ENCODE assay signal across 11 cellular contexts in the genomic region with DNA sequence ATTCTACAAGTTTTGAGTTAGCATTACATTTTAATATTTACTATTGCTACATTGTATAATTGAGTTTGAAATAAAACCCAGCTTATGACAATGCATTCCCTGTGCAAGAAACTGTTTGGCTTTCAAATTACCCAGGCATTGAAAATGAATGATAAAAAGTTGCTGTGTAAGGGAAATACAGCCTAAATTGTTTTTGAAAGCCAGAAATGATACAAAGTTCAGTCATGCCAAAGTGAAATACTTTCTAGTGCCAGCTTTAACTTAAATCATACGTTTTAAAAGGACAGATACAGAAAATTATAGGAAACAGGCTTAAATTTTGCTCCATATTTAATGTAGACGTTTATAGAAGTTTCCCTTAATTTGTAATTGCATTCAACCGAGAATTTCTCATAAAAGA. TPM values are rescaled to one million over a fixed set of nuclear protein-coding genes. Genes with fewer than 3 reads are reported as not detected.
DNase-seq lines count a peak whose midpoint lies in the region; TF ChIP-seq lines count a peak whose summit lies in the region.
"Had no signal": no experiment of that assay in that cellular context is flagged by ENCODE, and none has a peak within 500 bp of the region (broad histone marks: within the 10 kb centered on the region; RNA-seq: fewer than 3 reads in every experiment).

No MANE protein-coding gene starts in this region.

- no peaks in the 10 kb centered on the region for H3K9me3 Mint-ChIP-seq in activated naive CD4-positive, alpha-beta T cell treated with anti-CD3 and anti-CD28 coated beads, Interleukin-2, amount 50 U/mL, for 24 hours
- no peaks in the 10 kb centered on the region for H3K9me3 Mint-ChIP-seq in activated T-helper 1 cell treated with anti-CD3 and anti-CD28 coated beads, Interleukin-12 subunit alpha, Interleukin-12 subunit beta, Interleukin-2, Interleukin-4 antibody, amounts not matched to agents 30 ng/mL and 10 ng/mL and 1 ng/mL, durations not matched to agents 14 hours and 24 hours and 36 hours

- peak overlapping the region; percentile 51 for H3K27ac Mint-ChIP-seq in activated naive CD4-positive, alpha-beta T cell treated with anti-CD3 and anti-CD28 coated beads, Interleukin-2, amount 50 U/mL, for 24 hours
- peak overlapping the region; percentile 53 for H3K27ac Mint-ChIP-seq in activated T-helper 1 cell treated with anti-CD3 and anti-CD28 coated beads, Interleukin-12 subunit alpha, Interleukin-12 subunit beta, Interleukin-2, Interleukin-4 antibody, amounts not matched to agents 30 ng/mL and 10 ng/mL and 1 ng/mL, durations not matched to agents 14 hours and 24 hours and 36 hours

- 71% methylated on average over 3 of the region's 3 CpGs for WGBS in hepatocyte (ENCODE audit: low lambda C conversion rate, missing lambda C conversion rate)
- whole genome bisulfite sequencing in transverse colon (ENCODE audit: low coverage in 1 of 2), 2 donors, result 32 to 39% methylated on average over 3 of the region's 3 CpGs

- H2AFZ ChIP-seq in hepatocyte, result no peak overlapping the region

- DNase-seq in activated naive CD4-positive, alpha-beta T cell treated with Interleukin-2 at 50 U/mL for 16 hours, result no peak
- DNase-seq in activated T-helper 1 cell treated with anti-CD3 and anti-CD28 coated beads, Interleukin-12 subunit alpha, Interleukin-12 subunit beta, Interleukin-2, Interleukin-4 antibody, amounts not matched to agents 30 ng/mL and 10 ng/mL and 1 ng/mL, durations not matched to agents 14 hours and 24 hours and 36 hours (ENCODE audit: low spot score), result no peak
- no peak for DNase-seq in hepatocyte (ENCODE audit: low spot score)
- DNase-seq in transverse colon, result no peak
- DNase-seq in occipital lobe (lab: John Stamatoyannopoulos, UW), result no peak
- no peak for DNase-seq in NCI-H524 (lab: John Stamatoyannopoulos, UW)
- DNase-seq in SKM-1 treated with dmso at 0.1 percent for 144 hours (lab: John Stamatoyannopoulos, UW; ENCODE audit: unreplicated experiment), result no peak
- DNase-seq: aorta, glutamatergic neuron, NCI-H524 treated with DMSO at 0.1 percent for 48 hours had no signal

- peak overlapping the region; percentile 98 for H3K4me3 Mint-ChIP-seq in activated naive CD4-positive, alpha-beta T cell treated with anti-CD3 and anti-CD28 coated beads, Interleukin-2, amount 50 U/mL, for 24 hours
- peak overlapping the region; percentile 98 for H3K4me3 Mint-ChIP-seq in activated T-helper 1 cell treated with anti-CD3 and anti-CD28 coated beads, Interleukin-12 subunit alpha, Interleukin-12 subunit beta, Interleukin-2, Interleukin-4 antibody, amounts not matched to agents 30 ng/mL and 10 ng/mL and 1 ng/mL, durations not matched to agents 14 hours and 24 hours and 36 hours

- intact Hi-C loops in activated T-helper 1 cell treated with anti-CD3 and anti-CD28 coated beads, Interleukin-12 subunit alpha, Interleukin-12 subunit beta, Interleukin-2, Interleukin-4 antibody, amounts not matched to agents 30 ng/mL and 10 ng/mL and 1 ng/mL, durations not matched to agents 14 hours and 24 hours and 36 hours (cut with micrococcal nuclease), result loop anchor here (5.0 kb wide), 2 partner anchors 379 to 609 kb away; a partner anchor contains a TSS
- intact Hi-C loops in transverse colon (cut with DNase I; ENCODE audit: low total_unique reads), result no loop called here

- H3K4me1 Mint-ChIP-seq in activated naive CD4-positive, alpha-beta T cell treated with anti-CD3 and anti-CD28 coated beads, Interleukin-2, amount 50 U/mL, for 24 hours, result peaks cover 46% of the 10 kb centered on the region
- H3K4me1 Mint-ChIP-seq in activated T-helper 1 cell treated with anti-CD3 and anti-CD28 coated beads, Interleukin-12 subunit alpha, Interleukin-12 subunit beta, Interleukin-2, Interleukin-4 antibody, amounts not matched to agents 30 ng/mL and 10 ng/mL and 1 ng/mL, durations not matched to agents 14 hours and 24 hours and 36 hours (ENCODE audit: low read depth), result peaks cover 53% of the 10 kb centered on the region

- TF ChIP-seq CTCF in hepatocyte (IDR thresholded peaks at IDR 0.05; ENCODE audit: poor library complexity), result no peak
- TF ChIP-seq CTCF in transverse colon (IDR thresholded peaks at IDR 0.05), result no peak

- H3K36me3 ChIP-seq in hepatocyte (replicated peaks; ENCODE audit: insufficient read depth, low read depth), result peaks cover 4% of the 10 kb centered on the region
- H3K36me3 ChIP-seq in transverse colon, result peaks cover 0 to 18% (median 2%) of the 10 kb centered on the region in 4 donors

- no peaks in the 10 kb centered on the region for H3K9me3 ChIP-seq in hepatocyte (ENCODE audit: low read depth)
- H3K9me3 ChIP-seq in transverse colon, result no peaks in the 10 kb centered on the region

- H3K4me2 ChIP-seq in hepatocyte, result peak overlapping the region; percentile 95

- H3K4me1 ChIP-seq in hepatocyte (ENCODE audit: insufficient read depth) (peaks cover 21% of the 10 kb centered on the region), transverse colon (peaks cover 5 to 49% (median 39%) of the 10 kb centered on the region in 4 donors)

- no peak for TF ChIP-seq EP300 in transverse colon (IDR thresholded peaks at IDR 0.05; ENCODE audit: low read depth)

- H3K9me2 ChIP-seq in hepatocyte (replicated peaks; ENCODE audit: insufficient read depth), result no peaks in the 10 kb centered on the region

- H3K4me3 ChIP-seq in hepatocyte (peak overlapping the region; percentile 89), transverse colon (no peak overlapping the region)

- H4K20me1 ChIP-seq in hepatocyte (ENCODE audit: insufficient read depth, poor library complexity, severe bottlenecking), result peaks cover 26% of the 10 kb centered on the region

- H3K36me3 Mint-ChIP-seq in activated naive CD4-positive, alpha-beta T cell treated with anti-CD3 and anti-CD28 coated beads, Interleukin-2, amount 50 U/mL, for 24 hours, result peaks cover 18% of the 10 kb centered on the region
- H3K36me3 Mint-ChIP-seq in activated T-helper 1 cell treated with anti-CD3 and anti-CD28 coated beads, Interleukin-12 subunit alpha, Interleukin-12 subunit beta, Interleukin-2, Interleukin-4 antibody, amounts not matched to agents 30 ng/mL and 10 ng/mL and 1 ng/mL, durations not matched to agents 14 hours and 24 hours and 36 hours (ENCODE audit: low read depth), result peaks cover 46% of the 10 kb centered on the region

- H3K27me3 ChIP-seq in hepatocyte (no peaks in the 10 kb centered on the region), transverse colon (no peaks in the 10 kb centered on the region)

- TF ChIP-seq POLR2A in transverse colon (IDR thresholded peaks at IDR 0.05), result no peak

- no peaks in the 10 kb centered on the region for H3K27me3 Mint-ChIP-seq in activated naive CD4-positive, alpha-beta T cell treated with anti-CD3 and anti-CD28 coated beads, Interleukin-2, amount 50 U/mL, for 24 hours
- no peaks in the 10 kb centered on the region for H3K27me3 Mint-ChIP-seq in activated T-helper 1 cell treated with anti-CD3 and anti-CD28 coated beads, Interleukin-12 subunit alpha, Interleukin-12 subunit beta, Interleukin-2, Interleukin-4 antibody, amounts not matched to agents 30 ng/mL and 10 ng/mL and 1 ng/mL, durations not matched to agents 14 hours and 24 hours and 36 hours (ENCODE audit: insufficient read depth)

- H3K27ac ChIP-seq in hepatocyte (peak overlapping the region; percentile 1), transverse colon (peak overlapping the region; percentile 44 to 95 (median 79))

- peaks cover 78% of the 10 kb centered on the region for H3K79me2 ChIP-seq in hepatocyte

- in situ Hi-C loops in transverse colon (cut with MboI; ENCODE audit: low pct_ligation_motif_present in 1 of 4, low pct_unique_long_range_greater_than_20kb in 1 of 4, low sequenced_read_pairs in 3 of 4), result no loop called here

RNA-seq across cellular contexts. Expression of a gene that starts 2.8 kb away (rescaled TPM):
- total RNA-seq in activated T-helper 1 cell treated with anti-CD3 and anti-CD28 coated beads, Interleukin-12 subunit alpha, Interleukin-12 subunit beta, Interleukin-2, Interleukin-4 antibody, amounts not matched to agents 30 ng/mL and 10 ng/mL and 1 ng/mL, durations not matched to agents 14 hours and 24 hours and 36 hours, result 57.5 and 58.3 TPM in 2 replicates
- 74.9 and 81.3 TPM in 2 replicates for total RNA-seq in hepatocyte
- 39.4 and 53.5 TPM in 2 replicates for polyA plus RNA-seq in hepatocyte
- 10 to 100 TPM; 24.3 to 62.3 (median 49.2) TPM for total RNA-seq in transverse colon
- total RNA-seq in occipital lobe, result 47.3 TPM

RNA-seq across cellular contexts. Expression of a gene that starts 3.0 kb away (rescaled TPM):
- total RNA-seq in activated T-helper 1 cell treated with anti-CD3 and anti-CD28 coated beads, Interleukin-12 subunit alpha, Interleukin-12 subunit beta, Interleukin-2, Interleukin-4 antibody, amounts not matched to agents 30 ng/mL and 10 ng/mL and 1 ng/mL, durations not matched to agents 14 hours and 24 hours and 36 hours, result 224 and 237 TPM in 2 replicates
- total RNA-seq in hepatocyte (175 and 208 TPM in 2 replicates), transverse colon (100 to 1,000 TPM in 2 of 4 donors, 10 to 100 TPM in 2; 22.8 to 248 (median 137) TPM), occipital lobe (63.3 TPM)
- polyA plus RNA-seq in hepatocyte, result 277 TPM in 2 replicates

RNA-seq across cellular contexts. Expression of a gene that starts 11.7 kb away (rescaled TPM):
- total RNA-seq in activated T-helper 1 cell treated with anti-CD3 and anti-CD28 coated beads, Interleukin-12 subunit alpha, Interleukin-12 subunit beta, Interleukin-2, Interleukin-4 antibody, amounts not matched to agents 30 ng/mL and 10 ng/mL and 1 ng/mL, durations not matched to agents 14 hours and 24 hours and 36 hours, result 12.8 and 12.9 TPM in 2 replicates
- 16.7 and 19.8 TPM in 2 replicates for total RNA-seq in hepatocyte
- 17.6 and 20.6 TPM in 2 replicates for polyA plus RNA-seq in hepatocyte
- 10 to 100 TPM in 3 of 4 donors, 1 to 10 TPM in 1; 9.6 to 21.7 (median 19.4) TPM for total RNA-seq in transverse colon
- total RNA-seq in occipital lobe, result 17.2 TPM

RNA-seq across cellular contexts. Expression of a gene that starts 24.6 kb away (rescaled TPM):
- 45.1 and 46.7 TPM in 2 replicates for total RNA-seq in activated T-helper 1 cell treated with anti-CD3 and anti-CD28 coated beads, Interleukin-12 subunit alpha, Interleukin-12 subunit beta, Interleukin-2, Interleukin-4 antibody, amounts not matched to agents 30 ng/mL and 10 ng/mL and 1 ng/mL, durations not matched to agents 14 hours and 24 hours and 36 hours
- 10.1 and 15.4 TPM in 2 replicates for total RNA-seq in hepatocyte
- polyA plus RNA-seq in hepatocyte, result 10.6 and 14.8 TPM in 2 replicates
- total RNA-seq in transverse colon, result 10 to 100 TPM in 2 of 4 donors, 1 to 10 TPM in 1, not detected in 1; 3.0 to 17.1 (median 12.4) TPM
- 6.2 TPM for total RNA-seq in occipital lobe

RNA-seq across cellular contexts. Expression of a gene that starts 37.2 kb away (rescaled TPM):
- 1,860 and 1,913 TPM in 2 replicates for total RNA-seq in activated T-helper 1 cell treated with anti-CD3 and anti-CD28 coated beads, Interleukin-12 subunit alpha, Interleukin-12 subunit beta, Interleukin-2, Interleukin-4 antibody, amounts not matched to agents 30 ng/mL and 10 ng/mL and 1 ng/mL, durations not matched to agents 14 hours and 24 hours and 36 hours
- 3,841 and 4,104 TPM in 2 replicates for total RNA-seq in hepatocyte
- polyA plus RNA-seq in hepatocyte, result 875 and 983 TPM in 2 replicates
- total RNA-seq in transverse colon, result 1,000 to 10,000 TPM; 2,435 to 6,129 (median 4,291) TPM
- total RNA-seq in occipital lobe, result 2,148 TPM
